9 cellular contexts compared by ENCODE assay signal in genomic region chrX:24294619-24295018, GRCh38. TPM values are rescaled to one million over a fixed set of nuclear protein-coding genes. Genes with fewer than 3 reads are reported as not detected.
DNase-seq lines count a peak whose midpoint lies in the region; ATAC-seq, FAIRE-seq and TF ChIP-seq lines count a peak whose summit lies in the region.
"Had no signal": no experiment of that assay in that cellular context is flagged by ENCODE, and none has a peak within 500 bp of the region (broad histone marks: within the 10 kb centered on the region; RNA-seq: fewer than 3 reads in every experiment).

No MANE protein-coding gene starts in this region.

- no peaks in the 10 kb centered on the region for H3K36me3 ChIP-seq in mesendoderm (ENCODE audit: control insufficient read depth, insufficient read depth, low read length)

- no peak overlapping the region for H2AK5ac ChIP-seq in mesendoderm (ENCODE audit: low read length)

- in situ Hi-C loops in KBM-7 (cut with MboI; ENCODE audit: low pct_unique_long_range_greater_than_20kb, low sequenced_read_pairs) = no loop called here

- no peak overlapping the region for H3K4me3 ChIP-seq in mesendoderm (ENCODE audit: low read length)

- no peak overlapping the region for H3K27ac ChIP-seq in mesendoderm (ENCODE audit: low read depth, low read length)

- H3K4me1 ChIP-seq in mesendoderm (ENCODE audit: control insufficient read depth, low read depth, low read length) = no peaks in the 10 kb centered on the region

- no peak overlapping the region for H4K8ac ChIP-seq in mesendoderm (ENCODE audit: low read depth, low read length)

- H4K5ac ChIP-seq in mesendoderm (ENCODE audit: low read length) = no peak overlapping the region

- DNase-seq in EL (peak; percentile 30), KBM-7 (peak; percentile 67), mesendoderm (peak; percentile 40), germinal center (ENCODE audit: low spot score) (no peak), OCI-M2 (lab: John Stamatoyannopoulos, UW; ENCODE audit: unreplicated experiment) (no peak), H54 (ENCODE audit: insufficient read length, low spot score) (no peak)
- DNase-seq in activated T-helper 1 cell treated with anti-CD3 and anti-CD28 coated beads, Interleukin-12 subunit alpha, Interleukin-12 subunit beta, Interleukin-2, Interleukin-4 antibody, amounts not matched to agents 30 ng/mL and 10 ng/mL and 1 ng/mL, durations not matched to agents 14 hours and 24 hours and 36 hours (ENCODE audit: low spot score) = peak; percentile 2
- DNase-seq: NCI-H1436 had no signal

- no peak for FAIRE-seq in H54 (lab: Jason Lieb, UNC)

- H3K18ac ChIP-seq in mesendoderm (ENCODE audit: low read length) = no peak overlapping the region

- intact Hi-C loops in activated T-helper 1 cell treated with anti-CD3 and anti-CD28 coated beads, Interleukin-12 subunit alpha, Interleukin-12 subunit beta, Interleukin-2, Interleukin-4 antibody, amounts not matched to agents 30 ng/mL and 10 ng/mL and 1 ng/mL, durations not matched to agents 14 hours and 24 hours and 36 hours (cut with micrococcal nuclease) = loop anchor here (1.0 kb wide), 3 partner anchors 35 to 205 kb away; no protein-coding TSS in a partner anchor

- no peak for TF ChIP-seq POLR2A in H54 (IDR thresholded peaks at IDR 0.05; ENCODE audit: low read depth, low read length)

- H3K27ac Mint-ChIP-seq in activated T-helper 1 cell treated with anti-CD3 and anti-CD28 coated beads, Interleukin-12 subunit alpha, Interleukin-12 subunit beta, Interleukin-2, Interleukin-4 antibody, amounts not matched to agents 30 ng/mL and 10 ng/mL and 1 ng/mL, durations not matched to agents 14 hours and 24 hours and 36 hours = no peak overlapping the region

- H3K56ac ChIP-seq in mesendoderm (ENCODE audit: low read length) = no peak overlapping the region

- H2BK5ac ChIP-seq in mesendoderm (ENCODE audit: low read length) = no peak overlapping the region

- no peaks in the 10 kb centered on the region for H3K4me1 Mint-ChIP-seq in activated T-helper 1 cell treated with anti-CD3 and anti-CD28 coated beads, Interleukin-12 subunit alpha, Interleukin-12 subunit beta, Interleukin-2, Interleukin-4 antibody, amounts not matched to agents 30 ng/mL and 10 ng/mL and 1 ng/mL, durations not matched to agents 14 hours and 24 hours and 36 hours (ENCODE audit: low read depth)

- ATAC-seq in GM18858 (IDR thresholded peaks at IDR 0.05; ENCODE audit: unreplicated experiment) = no peak

- WGBS in mesendoderm (ENCODE audit: extremely low coverage, insufficient coverage, low lambda C conversion rate) = no CpG with 5 or more reads among the region's 13 CpGs

- H2BK120ac ChIP-seq in mesendoderm (ENCODE audit: low read depth, low read length) = no peak overlapping the region

- H3K4me3 Mint-ChIP-seq in activated T-helper 1 cell treated with anti-CD3 and anti-CD28 coated beads, Interleukin-12 subunit alpha, Interleukin-12 subunit beta, Interleukin-2, Interleukin-4 antibody, amounts not matched to agents 30 ng/mL and 10 ng/mL and 1 ng/mL, durations not matched to agents 14 hours and 24 hours and 36 hours = no peak overlapping the region

- H3K27me3 Mint-ChIP-seq in activated T-helper 1 cell treated with anti-CD3 and anti-CD28 coated beads, Interleukin-12 subunit alpha, Interleukin-12 subunit beta, Interleukin-2, Interleukin-4 antibody, amounts not matched to agents 30 ng/mL and 10 ng/mL and 1 ng/mL, durations not matched to agents 14 hours and 24 hours and 36 hours (ENCODE audit: insufficient read depth) = no peaks in the 10 kb centered on the region

- H3K27me3 ChIP-seq in mesendoderm (ENCODE audit: insufficient read depth, low read length, poor library complexity) = no peaks in the 10 kb centered on the region

- H3K79me2 ChIP-seq in mesendoderm (ENCODE audit: control insufficient read depth, insufficient read depth, low read length) = no peaks in the 10 kb centered on the region

- H3K9ac ChIP-seq in mesendoderm (ENCODE audit: low read length) = no peak overlapping the region

- H3K79me1 ChIP-seq in mesendoderm (ENCODE audit: low read length) = no peaks in the 10 kb centered on the region

- no peak overlapping the region for H3K23ac ChIP-seq in mesendoderm (ENCODE audit: low read length)

- H3K36me3 Mint-ChIP-seq in activated T-helper 1 cell treated with anti-CD3 and anti-CD28 coated beads, Interleukin-12 subunit alpha, Interleukin-12 subunit beta, Interleukin-2, Interleukin-4 antibody, amounts not matched to agents 30 ng/mL and 10 ng/mL and 1 ng/mL, durations not matched to agents 14 hours and 24 hours and 36 hours (ENCODE audit: low read depth) = no peaks in the 10 kb centered on the region

- H3K4me2 ChIP-seq in mesendoderm (ENCODE audit: low read length) = no peak overlapping the region

- H3K9me3 Mint-ChIP-seq in activated T-helper 1 cell treated with anti-CD3 and anti-CD28 coated beads, Interleukin-12 subunit alpha, Interleukin-12 subunit beta, Interleukin-2, Interleukin-4 antibody, amounts not matched to agents 30 ng/mL and 10 ng/mL and 1 ng/mL, durations not matched to agents 14 hours and 24 hours and 36 hours = no peaks in the 10 kb centered on the region

- no peak overlapping the region for H2BK15ac ChIP-seq in mesendoderm (replicated peaks; ENCODE audit: low read depth)

- H3K4ac ChIP-seq in mesendoderm (ENCODE audit: low read depth, low read length) = no peak overlapping the region

RNA-seq across cellular contexts. Expression of gene SUPT20HL2, which starts 19.2 kb away (rescaled TPM):
- not detected in 2 replicates for total RNA-seq in activated T-helper 1 cell treated with anti-CD3 and anti-CD28 coated beads, Interleukin-12 subunit alpha, Interleukin-12 subunit beta, Interleukin-2, Interleukin-4 antibody, amounts not matched to agents 30 ng/mL and 10 ng/mL and 1 ng/mL, durations not matched to agents 14 hours and 24 hours and 36 hours
- polyA plus RNA-seq in mesendoderm (2013, experiment 1 of 2) = not detected
- polyA plus RNA-seq in mesendoderm (2013, experiment 2 of 2) = not detected

Comparison
In these comparisons a context has a peak if more than half of its experiments do, and no peak if none do; other contexts are left out.
1. DNase-seq: peak in EL (single experiment), KBM-7 (single experiment), activated T-helper 1 cell treated with anti-CD3 and anti-CD28 coated beads, Interleukin-12 subunit alpha, Interleukin-12 subunit beta, Interleukin-2, Interleukin-4 antibody, amounts not matched to agents 30 ng/mL and 10 ng/mL and 1 ng/mL, durations not matched to agents 14 hours and 24 hours and 36 hours (single experiment) and mesendoderm (single experiment); none in germinal center (single experiment), OCI-M2 (single experiment) and H54 (single experiment).